Comparison of ENCODE assay signal across 15 cellular contexts in the genomic region with DNA sequence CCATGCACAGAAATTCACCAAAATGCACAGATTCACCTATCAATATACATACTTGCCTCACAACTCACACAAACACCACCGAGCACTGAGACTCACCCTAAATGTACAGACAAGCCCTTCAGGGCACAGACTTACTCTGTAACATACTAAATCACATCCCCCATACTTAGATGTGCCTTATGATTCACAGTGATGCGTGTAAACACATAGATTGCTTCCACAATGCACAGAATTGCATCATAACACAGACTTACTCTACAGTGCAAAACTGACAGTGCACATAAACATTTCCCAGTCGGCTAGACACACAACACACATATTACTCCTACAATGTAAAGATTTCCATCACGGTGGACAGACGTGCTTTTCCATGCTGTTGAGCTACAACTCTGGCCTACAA.
"Had no signal": no experiment of that assay in that cellular context is flagged by ENCODE, and none has a peak within 500 bp of the region (broad histone marks: within the 10 kb centered on the region; RNA-seq: fewer than 3 reads in every experiment).

No MANE protein-coding gene starts in this region.

- H3K27me3 ChIP-seq: body of pancreas, upper lobe of left lung had no signal

- H3K9me3 ChIP-seq: body of pancreas, psoas muscle, right lobe of liver, upper lobe of left lung had no signal

- H3K4me3 ChIP-seq: body of pancreas, psoas muscle, right lobe of liver, upper lobe of left lung had no signal

- DNase-seq: activated CD8-positive, alpha-beta memory T cell treated with anti-CD3 and anti-CD28 coated beads, Interleukin-2, amount 50 U/mL, for 48 hours; activated CD8-positive, alpha-beta T cell treated with anti-CD3 and anti-CD28 coated beads, Interleukin-2, amount 10 ng/mL, durations not matched to agents 7 days and 5 days; activated naive CD4-positive, alpha-beta T cell treated with anti-CD3 and anti-CD28 coated beads, Interleukin-2, amount 50 U/mL, for 16 hours; amniotic stem cell; body of pancreas; effector memory CD8-positive, alpha-beta T cell; erythroblast; foreskin fibroblast; occipital lobe; psoas muscle; right lobe of liver; stimulated activated CD4-positive, alpha-beta T cell treated with anti-CD3 and anti-CD28 coated beads, Interleukin-2, amount 100 ng/mL, for 48 hours; stimulated activated naive CD4-positive, alpha-beta T cell treated with Interleukin-2 at 50 U/mL for 16 hours; upper lobe of left lung had no signal

- H3K4me1 ChIP-seq: body of pancreas, psoas muscle, right lobe of liver, upper lobe of left lung had no signal

- H3K27ac ChIP-seq: body of pancreas, psoas muscle, right lobe of liver, upper lobe of left lung had no signal

- ATAC-seq: activated CD8-positive, alpha-beta T cell treated with anti-CD3 and anti-CD28 coated beads, Interleukin-2, amount 10 ng/mL, durations not matched to agents 7 days and 5 days; body of pancreas; effector memory CD8-positive, alpha-beta T cell; left lobe of liver; psoas muscle; right lobe of liver had no signal

- H3K36me3 ChIP-seq: right lobe of liver, upper lobe of left lung had no signal
